ENCODE assay signal across 8 cellular contexts in the genomic region with DNA sequence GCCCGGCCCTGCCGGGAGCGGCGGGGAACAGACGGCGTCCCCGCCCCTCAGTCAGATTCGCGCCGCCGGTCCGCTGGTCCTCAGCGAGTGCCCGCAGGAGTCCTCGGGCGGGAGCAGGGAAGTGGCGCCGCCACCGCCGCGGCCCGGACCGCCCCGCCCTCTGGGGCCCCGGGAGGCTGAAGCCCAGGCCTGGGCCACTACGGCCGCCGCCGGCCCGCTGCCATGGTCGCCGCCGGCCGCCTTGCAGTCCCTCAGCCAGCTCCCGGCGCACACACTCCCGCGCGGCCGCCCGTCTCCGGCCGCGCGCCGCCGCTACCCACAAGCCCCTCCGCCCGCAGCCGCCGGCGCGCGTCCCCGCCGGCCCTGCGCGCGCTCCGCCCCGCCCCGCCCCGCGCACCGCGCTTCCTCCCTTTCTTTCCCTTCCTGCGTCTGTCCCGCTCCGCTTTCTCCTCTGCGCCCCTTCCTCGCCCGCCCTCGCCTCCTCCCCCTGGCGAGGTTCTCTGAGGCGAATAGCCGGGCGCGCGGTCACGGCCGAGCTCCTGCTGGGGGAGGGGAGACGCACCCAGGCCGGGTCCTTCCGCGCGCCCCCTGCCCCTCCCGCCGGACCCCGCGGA. TPM values are rescaled to one million over a fixed set of nuclear protein-coding genes. Genes with fewer than 3 reads are reported as not detected.
DNase-seq lines count a peak whose midpoint lies in the region; ATAC-seq and TF ChIP-seq lines count a peak whose summit lies in the region.

A gene (minus strand): TSS at position 295 of the 614 bp plus-strand sequence. CDS start 500 bp downstream, outside the sequence.

- H3K4me3 ChIP-seq in adrenal gland (peak within 1 kb of the TSS; percentile 53 to 95 (median 72)), heart left ventricle (peak within 1 kb of the TSS; percentile 69 to 100 (median 94))

- TF ChIP-seq POLR2A in adrenal gland (IDR thresholded peaks at IDR 0.05) (peak; percentile 45 to 73), heart left ventricle (IDR thresholded peaks at IDR 0.05) (peak in 1 of 2 donors; percentile 13)

- peaks cover 45% of the 10 kb centered on the region for H3K4me1 Mint-ChIP-seq in HFFc6 (ENCODE audit: low read depth)

- H3K27ac ChIP-seq in adrenal gland: peak within 1 kb of the TSS; percentile 66 to 100 (median 96)
- peak within 1 kb of the TSS; percentile 94 to 100 (median 99) for H3K27ac ChIP-seq in heart left ventricle

- H3K9me3 ChIP-seq in adrenal gland (replicated peaks in 1 of 3): no peaks in the 10 kb centered on the region
- no peaks in the 10 kb centered on the region for H3K9me3 ChIP-seq in heart left ventricle

- H3K27me3 ChIP-seq in adrenal gland (no peaks in the 10 kb centered on the region), heart left ventricle (no peaks in the 10 kb centered on the region)

- peak within 1 kb of the TSS; percentile 98 for H3K4me3 Mint-ChIP-seq in HFFc6

- intact Hi-C loops in adrenal gland (cut with DNase I): loop anchor here in 1 of 2 donors (5.0 kb wide), 1 partner anchor 63 kb away; no protein-coding TSS in a partner anchor
- intact Hi-C loops in heart left ventricle (cut with DNase I): loop anchor here (2.0 to 10.0 kb wide), 19 partner anchors 24 to 190 kb away; a partner anchor contains a TSS
- intact Hi-C loops in posterior vena cava (cut with DNase I): loop anchor here (5.0 to 10.0 kb wide), 3 partner anchors 68 to 110 kb away; no protein-coding TSS in a partner anchor

- TF ChIP-seq CTCF in GM10248 (IDR thresholded peaks at IDR 0.05; ENCODE audit: control extremely low read depth, extremely low read depth, low read depth, missing control alignments) (no peak), HFFc6 (IDR thresholded peaks at IDR 0.05) (no peak), adrenal gland (IDR thresholded peaks at IDR 0.05) (no peak), heart left ventricle (IDR thresholded peaks at IDR 0.05) (no peak)

- peak; percentile 86 for DNase-seq in GM10248 (ENCODE audit: extremely low spot score)
- DNase-seq in HFFc6: peak; percentile 80
- peak; percentile 51 for DNase-seq in NCI-H1092 (lab: John Stamatoyannopoulos, UW)
- peak; percentile 45 for DNase-seq in T follicular helper cell (ENCODE audit: low read depth)
- peak; percentile 84 to 91 (median 88) for DNase-seq in adrenal gland
- peak; percentile 90 to 93 (median 91) for DNase-seq in heart left ventricle
- DNase-seq in posterior vena cava (ENCODE audit: low spot score): peak; percentile 95
- peak; percentile 90 for DNase-seq in ureter (ENCODE audit: low spot score)

- H3K36me3 ChIP-seq in adrenal gland (replicated peaks in 1 of 2) (no peaks in the 10 kb centered on the region), heart left ventricle (no peaks in the 10 kb centered on the region)

- no peaks in the 10 kb centered on the region for H3K9me3 Mint-ChIP-seq in HFFc6

- CTCF ChIA-PET in GM10248 (lab: Yijun Ruan, JAX): interaction anchor here (1.0 to 2.0 kb wide), 9 partner anchors 11 to 213 kb away, joined by 3 to 6 read pairs (median 3); a partner anchor contains a TSS

- POLR2A ChIA-PET in GM10248 (lab: Yijun Ruan, JAX): interaction anchor here (0.6 kb wide), 1 partner anchor 105 kb away, joined by 4 read pairs; no protein-coding TSS in a partner anchor

- peak; percentile 84 to 92 (median 86) for ATAC-seq in heart left ventricle

- peak within 1 kb of the TSS; percentile 98 for H3K27ac Mint-ChIP-seq in HFFc6

- H3K36me3 Mint-ChIP-seq in HFFc6 (ENCODE audit: low read depth): no peaks in the 10 kb centered on the region

- 0 to 1% (median 0%) methylated on average over 19 to 88 of the region's 90 CpGs for whole genome bisulfite sequencing in adrenal gland, 4 donors
- WGBS in heart left ventricle, 4 donors: 0 to 1% (median 0%) methylated on average over 5 to 90 of the region's 90 CpGs

- H3K27me3 Mint-ChIP-seq in HFFc6 (ENCODE audit: insufficient read depth): peaks cover 2% of the 10 kb centered on the region

- peaks cover 10 to 35% of the 10 kb centered on the region in 2 donors for H3K4me1 ChIP-seq in adrenal gland (replicated peaks in 1 of 2)
- peaks cover 7 to 53% (median 36%) of the 10 kb centered on the region in 12 donors for H3K4me1 ChIP-seq in heart left ventricle

RNA-seq across cellular contexts. Expression of the gene that starts here (rescaled TPM):
- 10 to 100 TPM; 41.6 to 54.3 (median 51.7) TPM for total RNA-seq in HFFc6 (2021; fragmentation: NEBNext Ultra II Directional; extraction: Animal tissue kit (Norgen Biotek cat#: 25700))
- total RNA-seq in adrenal gland (10 to 100 TPM; 23.9 to 46.6 (median 28.7) TPM), heart left ventricle (10 to 100 TPM; 25.3 to 44.3 (median 39.0) TPM), posterior vena cava (100 to 1,000 TPM; 109 to 186 TPM), ureter (84.5 TPM)
- polyA plus RNA-seq in adrenal gland (10 to 100 TPM in 1 of 3 donors, 1 to 10 TPM in 2; 5.0 to 23.0 (median 7.6) TPM), heart left ventricle (10 to 100 TPM in 1 of 2 donors, 1 to 10 TPM in 1; 6.1 to 14.3 TPM)

Comparison
In these comparisons a context has a peak if more than half of its experiments do, and no peak if none do; other contexts are left out.
1. Peak in every context shown above with its lines: DNase-seq, ATAC-seq, H3K4me3 ChIP-seq and H3K27ac ChIP-seq.
2. DNase-seq: peak in every context shown above with its lines; median percentile 95 in posterior vena cava; 91 in heart left ventricle; 90 in ureter; 88 in adrenal gland; 86 in GM10248; 80 in HFFc6; 51 in NCI-H1092; 45 in T follicular helper cell.